Comparison of ENCODE assay signal across 1 cellular context in genomic region chr20:54272901-54273488, GRCh38.
TF ChIP-seq lines count a peak whose summit lies in the region.

No MANE protein-coding gene starts in this region.

TF ChIP-seq in WTC11, 78 proteins besides CTCF, POLR2A, EP300 and RAD21 (continued from another document):
- TF ChIP-seq ZMAT4 (CRISPR knock-in tag; IDR thresholded peaks at IDR 0.05) (no peak), USF2 (CRISPR knock-in tag; IDR thresholded peaks at IDR 0.05) (no peak), GABPB1 (CRISPR knock-in tag; IDR thresholded peaks at IDR 0.05) (no peak)
